ENCODE assay signal across 8 cellular contexts in the genomic region with DNA sequence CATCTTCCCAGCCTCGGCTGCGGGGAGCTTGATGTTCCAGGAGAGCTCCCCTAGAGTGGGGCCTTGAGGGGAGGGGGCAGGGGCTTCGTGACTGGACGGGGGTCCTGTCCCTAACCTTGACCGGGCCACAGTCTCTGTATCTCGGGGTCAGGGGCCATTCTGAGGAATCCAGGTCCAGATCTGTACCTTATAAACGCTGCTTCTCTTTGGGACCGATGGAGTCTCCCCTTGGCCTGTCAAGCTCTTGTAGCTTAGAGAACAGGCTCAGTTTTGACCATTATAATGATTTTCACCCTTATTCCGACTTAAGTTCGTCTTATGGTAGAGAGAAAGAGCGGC. TPM values are rescaled to one million over a fixed set of nuclear protein-coding genes. Genes with fewer than 3 reads are reported as not detected.
DNase-seq lines count a peak whose midpoint lies in the region; ATAC-seq and TF ChIP-seq lines count a peak whose summit lies in the region.

No MANE protein-coding gene starts in this region.

- peak in 1 of 2 donors; percentile 0 for ATAC-seq in activated T-cell treated with anti-CD3 and anti-CD28 coated beads, Interleukin-2, amount 50 U/mL, for 72 hours (replicated peaks in 1 of 2)

- peak overlapping the region; percentile 86 for H3K27ac Mint-ChIP-seq in activated T-cell treated with anti-CD3 and anti-CD28 coated beads, Interleukin-2, amount 50 U/mL, for 72 hours

- peak overlapping the region; percentile 82; the same call in 1 of the 2 replicates for H3K27ac ChIP-seq in SK-N-MC
- peak overlapping the region; percentile 23 to 95 (median 85) for H3K27ac ChIP-seq in skin epidermis

- H3K4me3 Mint-ChIP-seq in activated T-cell treated with anti-CD3 and anti-CD28 coated beads, Interleukin-2, amount 50 U/mL, for 72 hours = peak overlapping the region; percentile 84 to 93

- H3K36me3 Mint-ChIP-seq in activated T-cell treated with anti-CD3 and anti-CD28 coated beads, Interleukin-2, amount 50 U/mL, for 72 hours (ENCODE audit: insufficient read depth in 2 of 2) = peaks cover 4 to 10% of the 10 kb centered on the region in 2 donors

- peak overlapping the region; percentile 81 for H3K9ac ChIP-seq in SK-N-MC (ENCODE audit: insufficient read length)

- no peaks in the 10 kb centered on the region for H3K27me3 Mint-ChIP-seq in activated T-cell treated with anti-CD3 and anti-CD28 coated beads, Interleukin-2, amount 50 U/mL, for 72 hours (ENCODE audit: low read depth)

- H3K4me1 Mint-ChIP-seq in activated T-cell treated with anti-CD3 and anti-CD28 coated beads, Interleukin-2, amount 50 U/mL, for 72 hours (ENCODE audit: low read depth) = peaks cover 42% of the 10 kb centered on the region

- no peak for DNase-seq in activated T-cell treated with anti-CD3 and anti-CD28 coated beads, Interleukin-2, amount 50 U/mL, for 72 hours
- DNase-seq in activated T-cell treated with anti-CD3 and anti-CD28 coated beads for 4 hours (no peak), SK-N-MC (ENCODE audit: low read depth, low spot score) (no peak), fibroblast of villous mesenchyme (ENCODE audit: low read depth) (peak; percentile 22), KG1 (lab: John Stamatoyannopoulos, UW) (no peak), OCI-M1 (lab: John Stamatoyannopoulos, UW) (no peak)
- no peak for DNase-seq in effector CD4-positive, alpha-beta T cell

- H3K9me3 Mint-ChIP-seq in activated T-cell treated with anti-CD3 and anti-CD28 coated beads, Interleukin-2, amount 50 U/mL, for 72 hours = peaks cover 0 to 1% of the 10 kb centered on the region in 2 donors

- no peaks in the 10 kb centered on the region for H3K9me3 ChIP-seq in SK-N-MC (ENCODE audit: low read depth, low read length)

- peak overlapping the region; percentile 83 for H3K4me3 ChIP-seq in SK-N-MC
- H3K4me3 ChIP-seq in fibroblast of villous mesenchyme (ENCODE audit: low read depth, low read length) = peak overlapping the region; percentile 89
- H3K4me3 ChIP-seq in skin epidermis = peak overlapping the region; percentile 60 to 90 (median 71)

- TF ChIP-seq CTCF in fibroblast of villous mesenchyme (IDR thresholded peaks at IDR 0.05; ENCODE audit: insufficient read depth, low read depth, low read length) = no peak

- H3K36me3 ChIP-seq in SK-N-MC (ENCODE audit: insufficient read depth, low read length) = no peaks in the 10 kb centered on the region

RNA-seq across cellular contexts. Expression of a gene that starts 0.8 kb away (rescaled TPM):
- 1 to 10 TPM; 9.3 to 9.9 TPM for total RNA-seq in activated T-cell treated with anti-CD3 and anti-CD28 coated beads, Interleukin-2, amount 50 U/mL, for 72 hours
- 11.6 and 17.7 TPM in 2 replicates for total RNA-seq in fibroblast of villous mesenchyme

RNA-seq across cellular contexts. Expression of a gene that starts 5.2 kb away (rescaled TPM):
- 10 to 100 TPM; 28.2 to 36.5 TPM for total RNA-seq in activated T-cell treated with anti-CD3 and anti-CD28 coated beads, Interleukin-2, amount 50 U/mL, for 72 hours
- total RNA-seq in fibroblast of villous mesenchyme = 22.5 and 30.2 TPM in 2 replicates

RNA-seq across cellular contexts. Expression of a gene that starts 32.6 kb away (rescaled TPM):
- 10 to 100 TPM; 16.0 to 18.8 TPM for total RNA-seq in activated T-cell treated with anti-CD3 and anti-CD28 coated beads, Interleukin-2, amount 50 U/mL, for 72 hours
- total RNA-seq in fibroblast of villous mesenchyme = 9.3 and 11.7 TPM in 2 replicates

RNA-seq across cellular contexts. Expression of a gene that starts 39.3 kb away (rescaled TPM):
- total RNA-seq in activated T-cell treated with anti-CD3 and anti-CD28 coated beads, Interleukin-2, amount 50 U/mL, for 72 hours = 100 to 1,000 TPM; 218 to 229 TPM
- total RNA-seq in fibroblast of villous mesenchyme = 190 and 573 TPM in 2 replicates

RNA-seq across cellular contexts. Expression of a gene that starts 46.6 kb away (rescaled TPM):
- 1 to 10 TPM; 4.7 to 7.1 TPM for total RNA-seq in activated T-cell treated with anti-CD3 and anti-CD28 coated beads, Interleukin-2, amount 50 U/mL, for 72 hours
- 5.5 and 9.5 TPM in 2 replicates for total RNA-seq in fibroblast of villous mesenchyme
